In the genomic region with DNA sequence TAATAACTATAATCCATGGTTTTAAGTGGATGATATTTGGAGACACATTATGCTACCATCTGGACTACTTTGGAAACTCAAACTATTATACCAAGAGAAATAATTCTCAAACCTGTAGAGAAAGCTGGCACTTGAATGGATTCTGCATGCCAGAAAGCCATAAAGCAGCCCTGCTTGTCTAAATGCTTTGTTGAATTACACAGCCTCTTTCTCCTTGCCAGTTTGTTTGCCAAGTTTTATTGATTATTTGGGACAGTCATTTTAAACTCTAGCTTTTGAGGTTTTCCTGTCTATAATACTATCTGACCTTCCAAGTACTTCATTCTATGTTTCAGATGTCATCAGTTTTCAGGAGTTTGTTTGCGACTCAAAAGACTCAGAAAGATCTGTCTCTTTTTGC, we compare ENCODE assay signal across 15 cellular contexts. TPM values are rescaled to one million over a fixed set of nuclear protein-coding genes. Genes with fewer than 3 reads are reported as not detected.
DNase-seq lines count a peak whose midpoint lies in the region; ATAC-seq and TF ChIP-seq lines count a peak whose summit lies in the region.
"Had no signal": no experiment of that assay in that cellular context is flagged by ENCODE, and none has a peak within 500 bp of the region (broad histone marks: within the 10 kb centered on the region; RNA-seq: fewer than 3 reads in every experiment).

No MANE protein-coding gene starts in this region.

- H2AFZ ChIP-seq in PC-3 (ENCODE audit: low read length) = peak overlapping the region; percentile 51; the same call in 1 of the 2 replicates

- intact Hi-C loops in PC-3 (cut with micrococcal nuclease) = no loop called here

- no peaks in the 10 kb centered on the region for H3K79me2 ChIP-seq in PC-3 (ENCODE audit: low read length)

- H3K36me3 ChIP-seq in PC-3 (ENCODE audit: low read depth, low read length) = no peaks in the 10 kb centered on the region
- H3K36me3 ChIP-seq: uterus had no signal

- CTCF ChIA-PET in PC-3 (lab: Charles Lee) = no interaction called here

- POLR2A ChIA-PET in PC-3 (lab: Charles Lee; ENCODE audit: unreplicated experiment) = no interaction called here

- peak; percentile 64 for ATAC-seq in PC-3
- ATAC-seq in HG02642 (IDR thresholded peaks at IDR 0.05; ENCODE audit: poor library complexity, unreplicated experiment) = no peak
- ATAC-seq: right cardiac atrium had no signal

- H3K9me2 ChIP-seq in PC-3 (replicated peaks; ENCODE audit: low read length) = no peaks in the 10 kb centered on the region

- H3K9me3 ChIP-seq in PC-3 (ENCODE audit: low read length) = no peaks in the 10 kb centered on the region
- H3K9me3 ChIP-seq: uterus had no signal

- no peak overlapping the region for H3K4me3 ChIP-seq in PC-3 (ENCODE audit: low read length)
- H3K4me3 ChIP-seq: uterus had no signal

- DNase-seq in SHP77 (lab: John Stamatoyannopoulos, UW) = peak; percentile 35 to 42
- DNase-seq in SHP77 treated with DMSO at 0.1 percent for 48 hours (lab: John Stamatoyannopoulos, UW) = no peak
- DNase-seq in NCI-H1694 treated with DMSO at 0.1 percent for 48 hours (lab: John Stamatoyannopoulos, UW) = peak; percentile 70
- peak; percentile 64 for DNase-seq in PC-3
- no peak for DNase-seq in C1 segment of cervical spinal cord (lab: John Stamatoyannopoulos, UW)
- no peak for DNase-seq in stimulated activated CD4-positive, alpha-beta T cell treated with anti-CD3 and anti-CD28 coated beads, Interleukin-12 subunit alpha, Interleukin-12 subunit beta, amount 100 ng/mL, for 4 hours
- DNase-seq in activated CD4-positive, CD25-positive, alpha-beta regulatory T cell treated with anti-CD3 and anti-CD28 coated beads, Interleukin-2, amount 50 U/mL, for 72 hours = no peak
- DNase-seq: activated CD4-positive, alpha-beta T cell treated with anti-CD3 and anti-CD28 coated beads for 48 hours; activated naive CD8-positive, alpha-beta T cell treated with anti-CD3 and anti-CD28 coated beads, Interleukin-2, amount 10 ng/mL, durations not matched to agents 7 days and 5 days; mesenchymal stem cell; naive B cell; NCI-H2171; right cardiac atrium; uterus had no signal

- no peak for TF ChIP-seq CTCF in PC-3 (conservative IDR thresholded peaks at IDR 0.05; ENCODE audit: low read depth, low read length)

- no peaks in the 10 kb centered on the region for H4K20me1 ChIP-seq in PC-3 (ENCODE audit: low read length)

- H3K4me1 ChIP-seq in PC-3 (ENCODE audit: insufficient read depth, low read length) = peaks cover 30% of the 10 kb centered on the region
- H3K4me1 ChIP-seq: uterus had no signal

- H3K27ac ChIP-seq in PC-3 (ENCODE audit: low read length) = no peak overlapping the region
- H3K27ac ChIP-seq: uterus had no signal

- no peak overlapping the region for H3K9ac ChIP-seq in PC-3 (ENCODE audit: low read length)

- BruUV-seq in PC-3 (replicated peaks; lab: Mats Ljungman, UMichigan) = no TSS peak

- H3K4me2 ChIP-seq in PC-3 (ENCODE audit: low read length) = peak overlapping the region; percentile 66

- H3F3A ChIP-seq in PC-3 (ENCODE audit: low read length, unreplicated experiment) = no peaks in the 10 kb centered on the region

- no peaks in the 10 kb centered on the region for H3K27me3 ChIP-seq in PC-3 (ENCODE audit: low read length)
- H3K27me3 ChIP-seq: uterus had no signal

RNA-seq across cellular contexts. Expression of gene MBOAT2, which starts 29.1 kb away (rescaled TPM):
- total RNA-seq in PC-3 (2014; rRNA removed) = 26.8 and 30.7 TPM in 2 replicates

Comparison
In these comparisons a context has a peak if more than half of its experiments do, and no peak if none do; other contexts are left out.
1. DNase-seq: peak in SHP77 (2 of 2), NCI-H1694 treated with DMSO at 0.1 percent for 48 hours (single experiment) and PC-3 (single experiment); none in SHP77 treated with DMSO at 0.1 percent for 48 hours (single experiment), C1 segment of cervical spinal cord (0 of 14), stimulated activated CD4-positive, alpha-beta T cell treated with anti-CD3 and anti-CD28 coated beads, Interleukin-12 subunit alpha, Interleukin-12 subunit beta, amount 100 ng/mL, for 4 hours (single experiment) and activated CD4-positive, CD25-positive, alpha-beta regulatory T cell treated with anti-CD3 and anti-CD28 coated beads, Interleukin-2, amount 50 U/mL, for 72 hours (single experiment).